In the genomic region with DNA sequence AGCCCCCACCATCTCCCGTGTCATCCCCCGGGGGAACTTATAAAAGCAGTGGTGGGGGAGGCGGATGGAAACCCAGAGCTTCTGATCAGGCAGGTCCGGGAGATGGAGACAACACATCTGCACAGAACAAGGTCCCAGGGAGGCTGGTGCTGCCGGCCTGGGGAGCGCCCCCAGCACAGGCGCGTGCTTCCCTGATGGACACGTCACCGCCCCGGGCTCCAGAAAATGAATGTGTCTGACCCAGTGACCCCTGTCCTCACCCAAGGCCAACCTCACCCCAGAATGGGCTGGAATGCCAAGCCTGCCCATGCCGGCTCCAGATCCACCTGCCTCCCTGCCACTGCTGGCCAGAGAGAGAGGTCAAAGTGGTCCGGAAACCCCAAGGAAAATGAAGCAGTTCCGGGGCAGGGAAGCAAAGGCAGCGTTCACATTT, we compare ENCODE assay signal across 9 cellular contexts. TPM values are rescaled to one million over a fixed set of nuclear protein-coding genes. Genes with fewer than 3 reads are reported as not detected.
DNase-seq lines count a peak whose midpoint lies in the region; ATAC-seq and TF ChIP-seq lines count a peak whose summit lies in the region.
"Had no signal": no experiment of that assay in that cellular context is flagged by ENCODE, and none has a peak within 500 bp of the region (broad histone marks: within the 10 kb centered on the region; RNA-seq: fewer than 3 reads in every experiment).

No MANE protein-coding gene starts in this region.

- H3K9ac ChIP-seq in OCI-LY3 (ENCODE audit: low read length), result no peak overlapping the region
- H3K9ac ChIP-seq in colonic mucosa (ENCODE audit: low read depth in 2 of 2, low read length in 2 of 2), result no peak overlapping the region
- no peak overlapping the region for H3K9ac ChIP-seq in rectal smooth muscle tissue (ENCODE audit: low read length)

- H3K27ac Mint-ChIP-seq in CD8-positive, alpha-beta T cell, result peak overlapping the region; percentile 93

- DNase-seq in CD8-positive, alpha-beta T cell, result no peak
- no peak for DNase-seq in colonic mucosa
- DNase-seq in lower leg skin (ENCODE audit: low spot score in 2 of 2), result no peak
- no peak for DNase-seq in AG08395 (ENCODE audit: low spot score)
- DNase-seq: NCI-H187 treated with DMSO at 0.1 percent for 48 hours had no signal

- H3K79me2 ChIP-seq in OCI-LY3 (ENCODE audit: low read length), result peaks cover 96% of the 10 kb centered on the region

- H3K4me1 Mint-ChIP-seq in CD8-positive, alpha-beta T cell (ENCODE audit: low read depth), result peaks cover 45% of the 10 kb centered on the region

- 87 to 89% methylated on average over 14 to 15 of the region's 15 CpGs for WGBS in lower leg skin, 2 donors

- H3K4me1 ChIP-seq in CD8-positive, alpha-beta T cell (ENCODE audit: insufficient read depth, low read length), result peaks cover 39% of the 10 kb centered on the region
- H3K4me1 ChIP-seq in OCI-LY3 (ENCODE audit: low read length) (peaks cover 59% of the 10 kb centered on the region), colonic mucosa (peaks cover 3% of the 10 kb centered on the region), rectal smooth muscle tissue (ENCODE audit: control insufficient read depth, insufficient read depth, low read length) (peaks cover 48% of the 10 kb centered on the region)

- TF ChIP-seq POLR2A in lower leg skin (IDR thresholded peaks at IDR 0.05), result no peak

- CTCF ChIA-PET in CD8-positive, alpha-beta T cell (lab: Charles Lee), result interaction anchor here (0.9 to 2.1 kb wide), 6 partner anchors 9 to 77 kb away, joined by 4 to 11 read pairs (median 5); no protein-coding TSS in a partner anchor

- ATAC-seq in CD8-positive, alpha-beta T cell, result no peak
- ATAC-seq in GM21390 (IDR thresholded peaks at IDR 0.05; ENCODE audit: unreplicated experiment), result no peak
- no peak for ATAC-seq in GM21576 (IDR thresholded peaks at IDR 0.05; ENCODE audit: unreplicated experiment)

- H3K27me3 ChIP-seq in CD8-positive, alpha-beta T cell (ENCODE audit: insufficient read depth, low read length), result no peaks in the 10 kb centered on the region
- H3K27me3 ChIP-seq in OCI-LY3 (ENCODE audit: low read depth, low read length) (no peaks in the 10 kb centered on the region), colonic mucosa (no peaks in the 10 kb centered on the region), rectal smooth muscle tissue (ENCODE audit: control insufficient read depth, insufficient read depth, low read length) (no peaks in the 10 kb centered on the region)

- H3K27ac ChIP-seq in CD8-positive, alpha-beta T cell (ENCODE audit: low read depth, low read length), result no peak overlapping the region
- H3K27ac ChIP-seq in OCI-LY3 (ENCODE audit: low read length) (no peak overlapping the region), colonic mucosa (peak overlapping the region; percentile 66), rectal smooth muscle tissue (ENCODE audit: low read depth, low read length) (peak overlapping the region; percentile 84)

- peaks cover 9% of the 10 kb centered on the region for H3K36me3 Mint-ChIP-seq in CD8-positive, alpha-beta T cell

- 0 out of 2 replicates have a peak overlapping the region, but pooled peaks have one; percentile 6 for H3K4me2 ChIP-seq in OCI-LY3 (ENCODE audit: low read length)

- intact Hi-C loops in CD8-positive, alpha-beta T cell (cut with DNase I, micrococcal nuclease), result loop anchor here in 1 of 2 experiments (1.0 kb wide), 1 partner anchor 9 kb away; no protein-coding TSS in a partner anchor
- intact Hi-C loops in colonic mucosa (cut with DNase I), result no loop called here
- intact Hi-C loops in lower leg skin (cut with DNase I; ENCODE audit: low total_unique reads), result no loop called here

- no peaks in the 10 kb centered on the region for H3K27me3 Mint-ChIP-seq in CD8-positive, alpha-beta T cell (ENCODE audit: low read depth)

- H2AFZ ChIP-seq in OCI-LY3 (ENCODE audit: low read depth, low read length), result no peak overlapping the region

- POLR2A ChIA-PET in CD8-positive, alpha-beta T cell (lab: Charles Lee), result interaction anchor here (0.9 to 1.4 kb wide), 3 partner anchors 8 to 13 kb away, joined by 3 to 4 read pairs (median 3); a partner anchor contains a TSS

- H3K4me3 Mint-ChIP-seq in CD8-positive, alpha-beta T cell, result peak overlapping the region; percentile 77

- H3K36me3 ChIP-seq in CD8-positive, alpha-beta T cell (ENCODE audit: insufficient read depth, low read length), result no peaks in the 10 kb centered on the region
- H3K36me3 ChIP-seq in OCI-LY3 (replicated peaks; ENCODE audit: low read depth, low read length), result peaks cover 28% of the 10 kb centered on the region
- no peaks in the 10 kb centered on the region for H3K36me3 ChIP-seq in colonic mucosa
- H3K36me3 ChIP-seq in rectal smooth muscle tissue (ENCODE audit: control insufficient read depth, insufficient read depth, low read length), result no peaks in the 10 kb centered on the region

- no peak overlapping the region for H3K4me3 ChIP-seq in CD8-positive, alpha-beta T cell (ENCODE audit: low read depth, low read length)
- no peak overlapping the region for H3K4me3 ChIP-seq in OCI-LY3 (ENCODE audit: low read length)
- no peak overlapping the region for H3K4me3 ChIP-seq in colonic mucosa
- no peak overlapping the region for H3K4me3 ChIP-seq in rectal smooth muscle tissue (ENCODE audit: low read length)
- H3K4me3 ChIP-seq in lower leg skin (ENCODE audit: low read depth, poor library complexity, severe bottlenecking), result no peak overlapping the region

- no peaks in the 10 kb centered on the region for H3K9me3 Mint-ChIP-seq in CD8-positive, alpha-beta T cell

- H4K20me1 ChIP-seq in OCI-LY3 (ENCODE audit: insufficient read depth, low read length), result peaks cover 86% of the 10 kb centered on the region

- no peaks in the 10 kb centered on the region for H3K9me3 ChIP-seq in CD8-positive, alpha-beta T cell (ENCODE audit: low read length)
- H3K9me3 ChIP-seq in OCI-LY3 (ENCODE audit: insufficient read depth, low read length) (no peaks in the 10 kb centered on the region), colonic mucosa (no peaks in the 10 kb centered on the region)

- no peak for TF ChIP-seq CTCF in CD8-positive, alpha-beta T cell (IDR thresholded peaks at IDR 0.05)
- TF ChIP-seq CTCF in OCI-LY3 (IDR thresholded peaks at IDR 0.05; ENCODE audit: low read depth, low read length), result no peak
- TF ChIP-seq CTCF in colonic mucosa (IDR thresholded peaks at IDR 0.05), result no peak
- no peak for TF ChIP-seq CTCF in lower leg skin (IDR thresholded peaks at IDR 0.05)

RNA-seq across cellular contexts. Expression of a gene that starts 12.5 kb away (rescaled TPM):
- total RNA-seq in CD8-positive, alpha-beta T cell, result 100 to 1,000 TPM; 359 to 369 TPM
- total RNA-seq in colonic mucosa, result 10 to 100 TPM in 1 of 2 donors, 1 to 10 TPM in 1; 9.5 to 26.2 TPM
- total RNA-seq in lower leg skin, result 10 to 100 TPM in 3 of 4 donors, 1 to 10 TPM in 1; 8.0 to 39.0 (median 19.4) TPM

Comparison
In these comparisons a context has a peak if more than half of its experiments do, and no peak if none do; other contexts are left out.
1. H3K27ac ChIP-seq: peak in colonic mucosa (single experiment) and rectal smooth muscle tissue (single experiment); none in CD8-positive, alpha-beta T cell (single experiment) and OCI-LY3 (single experiment).
2. RNA of a gene that starts 12.5 kb away (total RNA-seq): 359 to 369 TPM in CD8-positive, alpha-beta T cell; 9.5 to 26.2 TPM in colonic mucosa and 8.0 to 39.0 TPM in lower leg skin; every median in the first group is over 4 times any median in the second.